In genomic region chr21:8758921-8759367, GRCh38 we compare ENCODE assay signal across 8 cellular contexts.
DNase-seq lines count a peak whose midpoint lies in the region; FAIRE-seq and TF ChIP-seq lines count a peak whose summit lies in the region.
"Not testable (repeated sequence)": the region's sequence is repeated elsewhere in the genome, so short reads cannot be mapped to it uniquely, and the experiment has no call there.

No MANE protein-coding gene starts in this region.

- H3K4me3 ChIP-seq in HUES48 (ENCODE audit: low read depth, low read length) = peak overlapping the region; percentile 35; the same call in 1 of the 2 replicates
- H3K4me3 ChIP-seq in kidney (ENCODE audit: low read length in 2 of 2); spleen: not testable (repeated sequence)

- H3K9ac ChIP-seq in HUES48 (ENCODE audit: low read depth, low read length); kidney (ENCODE audit: low read length in 2 of 2): not testable (repeated sequence)

- intact Hi-C loops in kidney (cut with DNase I); spleen (cut with DNase I; ENCODE audit: low total_unique reads): not testable (repeated sequence)

- not testable (repeated sequence) for H3K27me3 ChIP-seq in HUES48 (ENCODE audit: control insufficient read depth, insufficient read depth, low read length); spleen (replicated peaks in 1 of 7)

- not testable (repeated sequence) for H3K36me3 ChIP-seq in HUES48 (ENCODE audit: control insufficient read depth, insufficient read depth, low read length); kidney (ENCODE audit: control insufficient read depth in 1 of 2, insufficient read depth in 2 of 2, low read length in 2 of 2); spleen

- H3K27ac ChIP-seq in HUES48 (ENCODE audit: low read depth, low read length); kidney (ENCODE audit: low read depth in 2 of 2, low read length in 2 of 2); spleen: not testable (repeated sequence)

- TF ChIP-seq CTCF in kidney (IDR thresholded peaks at IDR 0.05; ENCODE audit: borderline replicate concordance, extremely low read depth, insufficient read depth); spleen (IDR thresholded peaks at IDR 0.05 in 8 of 11, conservative IDR thresholded peaks at IDR 0.05 in 3 of 11): not testable (repeated sequence)

- H3K9me3 ChIP-seq in HUES48 (ENCODE audit: control insufficient read depth, insufficient read depth, low read length) (peaks cover 57% of the 10 kb centered on the region), spleen (peaks cover 0 to 69% (median 54%) of the 10 kb centered on the region in 8 donors)
- not testable (repeated sequence) for H3K9me3 ChIP-seq in kidney (ENCODE audit: control insufficient read depth in 1 of 2, low read length in 2 of 2)

- not testable (repeated sequence) for FAIRE-seq in kidney (lab: Jason Lieb, UNC)

- not testable (repeated sequence) for H3K4me1 ChIP-seq in HUES48 (ENCODE audit: control insufficient read depth, insufficient read depth, low read length); kidney (ENCODE audit: control insufficient read depth in 1 of 2, insufficient read depth in 1 of 2, low read depth in 1 of 2, low read length in 2 of 2); spleen

- WGBS in spleen, 5 donors = 77 to 84% (median 82%) methylated on average over 25 of the region's 25 CpGs

- DNase-seq in DMS53 (lab: John Stamatoyannopoulos, UW) = peak; percentile 92
- DNase-seq in NCI-H1694 treated with DMSO at 0.1 percent for 48 hours (lab: John Stamatoyannopoulos, UW) = peak; percentile 30
- peak; percentile 72 for DNase-seq in NCI-H748 (lab: John Stamatoyannopoulos, UW; ENCODE audit: unreplicated experiment)
- peak; percentile 39 to 51 for DNase-seq in SHP77 (lab: John Stamatoyannopoulos, UW)
- peak; percentile 37 for DNase-seq in ecto neural progenitor cell (ENCODE audit: low spot score)
- DNase-seq in kidney = peak; percentile 87
- peak; percentile 79 for DNase-seq in spleen

- TF ChIP-seq POLR2A in spleen (IDR thresholded peaks at IDR 0.05) = not testable (repeated sequence)

Comparison
In these comparisons a context has a peak if more than half of its experiments do, and no peak if none do; other contexts are left out.
1. DNase-seq: peak in every context shown above with its lines; median percentile 92 in DMS53; 87 in kidney; 79 in spleen; 72 in NCI-H748; 45 in SHP77; 37 in ecto neural progenitor cell; 30 in NCI-H1694 treated with DMSO at 0.1 percent for 48 hours.